ENCODE assay signal across 9 cellular contexts in the genomic region with DNA sequence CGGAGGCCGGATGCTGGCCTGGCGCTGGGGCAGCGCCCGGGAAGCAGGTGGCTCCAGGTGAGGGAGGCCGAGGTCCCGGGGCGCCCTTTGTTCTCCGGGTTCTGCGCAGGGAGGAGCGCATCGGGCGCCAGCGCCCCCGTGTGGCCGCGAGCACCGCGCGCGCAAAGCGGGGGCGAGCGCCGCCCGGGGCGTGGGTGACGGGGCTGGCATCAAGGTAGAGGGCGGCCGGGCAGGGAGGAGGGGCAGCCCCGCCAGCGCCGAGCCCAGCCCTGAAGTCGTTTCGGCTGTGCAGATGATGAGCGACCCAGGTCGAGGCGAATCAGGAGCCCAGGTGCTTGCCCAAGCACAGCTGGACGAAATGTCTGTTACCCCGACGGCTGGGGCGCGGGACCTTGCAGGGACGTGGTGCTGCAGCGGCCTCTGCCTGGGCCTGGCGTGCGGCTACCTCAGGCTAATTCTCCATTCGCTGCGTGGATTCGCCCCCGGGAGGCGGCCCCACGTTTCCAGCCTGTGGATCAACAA. TPM values are rescaled to one million over a fixed set of nuclear protein-coding genes. Genes with fewer than 3 reads are reported as not detected.
A peak's percentile ranks its signal among the peaks of the same experiment; 100 is the strongest.
DNase-seq lines count a peak whose midpoint lies in the region; ATAC-seq and TF ChIP-seq lines count a peak whose summit lies in the region.
"Had no signal": no experiment of that assay in that cellular context is flagged by ENCODE, and none has a peak within 500 bp of the region (broad histone marks: within the 10 kb centered on the region; RNA-seq: fewer than 3 reads in every experiment).

No MANE protein-coding gene starts in this region.

- H3K27ac Mint-ChIP-seq in CD4-positive, alpha-beta memory T cell: no peak overlapping the region

- H3K4me3 ChIP-seq in CD4-positive, alpha-beta memory T cell (ENCODE audit: low read length in 2 of 2): no peak overlapping the region
- H3K4me3 ChIP-seq in MM.1S (ENCODE audit: low read length): peak overlapping the region; percentile 53
- peak overlapping the region; percentile 73 for H3K4me3 ChIP-seq in adipocyte (ENCODE audit: low read length)
- peak overlapping the region; percentile 54; the same call in 1 of the 2 replicates for H3K4me3 ChIP-seq in iPS-20b (ENCODE audit: low read length)
- H3K4me3 ChIP-seq: SK-N-MC had no signal

- H3K4me1 ChIP-seq in CD4-positive, alpha-beta memory T cell (ENCODE audit: insufficient read depth, low read length): no peaks in the 10 kb centered on the region
- H3K4me1 ChIP-seq in MM.1S (ENCODE audit: low read length) (no peaks in the 10 kb centered on the region), adipocyte (ENCODE audit: control insufficient read depth, insufficient read depth, low read length) (peaks cover 4% of the 10 kb centered on the region), iPS-20b (ENCODE audit: insufficient read depth, low read length) (no peaks in the 10 kb centered on the region)

- peak; percentile 84 for TF ChIP-seq CTCF in GM20000 (IDR thresholded peaks at IDR 0.05; ENCODE audit: extremely low read depth, missing control alignments)
- peak; percentile 82 for TF ChIP-seq CTCF in MM.1S (IDR thresholded peaks at IDR 0.05; ENCODE audit: low read length)

- intact Hi-C loops in CD4-positive, alpha-beta memory T cell (cut with micrococcal nuclease): no loop called here

- H3K36me3 ChIP-seq in CD4-positive, alpha-beta memory T cell (ENCODE audit: insufficient read depth, low read length): no peaks in the 10 kb centered on the region
- H3K36me3 ChIP-seq in MM.1S (replicated peaks; ENCODE audit: insufficient read depth, low read length): no peaks in the 10 kb centered on the region
- H3K36me3 ChIP-seq in adipocyte (ENCODE audit: control insufficient read depth, insufficient read depth, low read length, severe bottlenecking): no peaks in the 10 kb centered on the region
- no peaks in the 10 kb centered on the region for H3K36me3 ChIP-seq in iPS-20b (ENCODE audit: insufficient read depth, low read depth, low read length)

- peak overlapping the region; percentile 93 for H3K4me2 ChIP-seq in MM.1S (ENCODE audit: low read depth, low read length)

- CTCF ChIA-PET in CD4-positive, alpha-beta memory T cell (lab: Charles Lee; ENCODE audit: partially characterized antibody): interaction anchor here (1.9 kb wide), 1 partner anchor 660 kb away, joined by 11 read pairs; no protein-coding TSS in a partner anchor

- H3K4me3 Mint-ChIP-seq in CD4-positive, alpha-beta memory T cell: no peak overlapping the region

- no peaks in the 10 kb centered on the region for H3K36me3 Mint-ChIP-seq in CD4-positive, alpha-beta memory T cell

- H3K9me3 Mint-ChIP-seq in CD4-positive, alpha-beta memory T cell: peaks cover 0 to 2% (median 0%) of the 10 kb centered on the region in 8 donors

- no peaks in the 10 kb centered on the region for H4K20me1 ChIP-seq in MM.1S (ENCODE audit: insufficient read depth, low read length)

- no peaks in the 10 kb centered on the region for H3K9me2 ChIP-seq in MM.1S (replicated peaks; ENCODE audit: insufficient read depth, low read length)

- peak overlapping the region; percentile 88 for H2AFZ ChIP-seq in MM.1S (ENCODE audit: low read length)

- no peaks in the 10 kb centered on the region for H3F3A ChIP-seq in MM.1S (ENCODE audit: insufficient read depth, low read length)

- H3K27me3 ChIP-seq in CD4-positive, alpha-beta memory T cell (ENCODE audit: insufficient read depth, low read length): no peaks in the 10 kb centered on the region
- no peaks in the 10 kb centered on the region for H3K27me3 ChIP-seq in MM.1S (replicated peaks; ENCODE audit: insufficient read depth, low read length)
- H3K27me3 ChIP-seq in adipocyte (replicated peaks; ENCODE audit: control insufficient read depth, insufficient read depth, low read length): peaks cover 35% of the 10 kb centered on the region
- H3K27me3 ChIP-seq in iPS-20b (ENCODE audit: insufficient read depth, low read length): peaks cover 8% of the 10 kb centered on the region; the same call in 1 of the 2 replicates

- no peaks in the 10 kb centered on the region for H3K79me2 ChIP-seq in MM.1S (ENCODE audit: low read length)

- H3K27me3 Mint-ChIP-seq in CD4-positive, alpha-beta memory T cell: peaks cover 13 to 19% of the 10 kb centered on the region in 2 donors

- no peak overlapping the region for H3K27ac ChIP-seq in CD4-positive, alpha-beta memory T cell (ENCODE audit: low read depth, low read length)
- no peak overlapping the region for H3K27ac ChIP-seq in MM.1S (ENCODE audit: low read length)
- H3K27ac ChIP-seq in iPS-20b (ENCODE audit: low read length): no peak overlapping the region
- H3K27ac ChIP-seq: SK-N-MC had no signal

- no peaks in the 10 kb centered on the region for H3K9me3 ChIP-seq in CD4-positive, alpha-beta memory T cell (ENCODE audit: control insufficient read depth in 1 of 2, low read length in 2 of 2)
- H3K9me3 ChIP-seq in MM.1S (replicated peaks; ENCODE audit: insufficient read depth, low read length) (no peaks in the 10 kb centered on the region), adipocyte (ENCODE audit: control insufficient read depth, low read length) (no peaks in the 10 kb centered on the region), iPS-20b (ENCODE audit: insufficient read depth, low read depth, low read length) (no peaks in the 10 kb centered on the region)

- POLR2A ChIA-PET in CD4-positive, alpha-beta memory T cell (lab: Charles Lee; ENCODE audit: partially characterized antibody): no interaction called here

- no peak for ATAC-seq in HG03439 (IDR thresholded peaks at IDR 0.05; ENCODE audit: unreplicated experiment)

- DNase-seq in CD4-positive, alpha-beta memory T cell: peak in 4 of 5 donors; percentile 6 to 22 (median 8)
- DNase-seq in GM20000 (ENCODE audit: low spot score) (peak; percentile 86), MM.1S (peak; percentile 60), adipocyte (ENCODE audit: low read depth) (peak; percentile 30), GF-D8 (lab: John Stamatoyannopoulos, UW) (no peak)
- peak; percentile 23 for DNase-seq in stimulated activated CD4-positive, alpha-beta T cell treated with anti-CD3 and anti-CD28 coated beads, Interleukin-12 subunit alpha, Interleukin-12 subunit beta, amount 100 ng/mL, for 4 hours

- H3K4me1 Mint-ChIP-seq in CD4-positive, alpha-beta memory T cell: peaks cover 0 to 1% (median 0%) of the 10 kb centered on the region in 4 donors

- H3K9ac ChIP-seq in MM.1S (ENCODE audit: low read length) (peak overlapping the region; percentile 47; the same call in 1 of the 2 replicates), adipocyte (ENCODE audit: low read length) (no peak overlapping the region), iPS-20b (ENCODE audit: low read depth, low read length) (peak overlapping the region; percentile 34; the same call in 1 of the 2 replicates)

RNA-seq across cellular contexts. Expression of a gene that starts 10.5 kb away (rescaled TPM):
- total RNA-seq in CD4-positive, alpha-beta memory T cell: under 1 TPM; 0.58 to 0.90 TPM
- 1 to 10 TPM in 1 of 2 donors, not detected in 1; 1.0 TPM for polyA plus RNA-seq in CD4-positive, alpha-beta memory T cell

Comparison
In these comparisons a context has a peak if more than half of its experiments do, and no peak if none do; other contexts are left out.
1. H3K4me3 ChIP-seq: peak in MM.1S (single experiment), adipocyte (single experiment) and iPS-20b (single experiment); none in CD4-positive, alpha-beta memory T cell (0 of 2).